ENCODE assay signal across 9 cellular contexts in genomic region chr1:41670558-41670957, GRCh38.
DNase-seq lines count a peak whose midpoint lies in the region; ATAC-seq and TF ChIP-seq lines count a peak whose summit lies in the region.
"Had no signal": no experiment of that assay in that cellular context is flagged by ENCODE, and none has a peak within 500 bp of the region (broad histone marks: within the 10 kb centered on the region; RNA-seq: fewer than 3 reads in every experiment).

No MANE protein-coding gene starts in this region.

- H3K27me3 Mint-ChIP-seq in Caco-2 (ENCODE audit: insufficient read depth, unreplicated experiment) = no peaks in the 10 kb centered on the region

- peaks cover 16% of the 10 kb centered on the region for H3K4me1 Mint-ChIP-seq in Caco-2 (ENCODE audit: low read depth, unreplicated experiment)

- H3K9me3 ChIP-seq in Caco-2 = no peaks in the 10 kb centered on the region
- H3K9me3 ChIP-seq in PC-9 (ENCODE audit: insufficient read depth, low read depth) = no peaks in the 10 kb centered on the region

- no peak overlapping the region for H2AFZ ChIP-seq in PC-9

- H3K4me3 Mint-ChIP-seq in Caco-2 (ENCODE audit: unreplicated experiment) = no peak overlapping the region

- no peaks in the 10 kb centered on the region for H3K79me2 ChIP-seq in PC-9 (ENCODE audit: low read depth)

- DNase-seq in Caco-2 (no peak), PC-9 (peak; percentile 57 to 89), astrocyte of the spinal cord (ENCODE audit: low read depth, low spot score) (peak; percentile 80), occipital lobe (lab: John Stamatoyannopoulos, UW) (peak; percentile 31), coronary artery (ENCODE audit: low spot score) (no peak), AML-193 (lab: John Stamatoyannopoulos, UW) (no peak)

- H3K36me3 Mint-ChIP-seq in Caco-2 (ENCODE audit: insufficient read depth, unreplicated experiment) = no peaks in the 10 kb centered on the region

- H3K4me3 ChIP-seq in Caco-2 (ENCODE audit: low read depth, low read length) = no peak overlapping the region
- no peak overlapping the region for H3K4me3 ChIP-seq in PC-9
- H3K4me3 ChIP-seq in astrocyte of the spinal cord (ENCODE audit: low read depth, low read length) = no peak overlapping the region
- H3K4me3 ChIP-seq in coronary artery = no peak overlapping the region

- H3K27ac ChIP-seq in PC-9 (peak overlapping the region; percentile 76), coronary artery (no peak overlapping the region)

- POLR2A ChIA-PET in Caco-2 (lab: Charles Lee) (interaction anchor here (0.6 kb wide), 1 partner anchor 211 kb away, joined by 3 read pairs; no protein-coding TSS in a partner anchor), PC-9 (lab: Charles Lee; ENCODE audit: unreplicated experiment) (no interaction called here)

- no peak for ATAC-seq in GM19351 (IDR thresholded peaks at IDR 0.05; ENCODE audit: unreplicated experiment)
- ATAC-seq in HG02970 (IDR thresholded peaks at IDR 0.05; ENCODE audit: low FRiP score, unreplicated experiment) = no peak
- ATAC-seq: esophagus mucosa had no signal

- peaks cover 33% of the 10 kb centered on the region for H3F3A ChIP-seq in PC-9 (ENCODE audit: insufficient read depth, low read depth)

- TF ChIP-seq CTCF in Caco-2 (IDR thresholded peaks at IDR 0.05; ENCODE audit: insufficient read depth in 1 of 2, low read depth in 1 of 2, low read length in 1 of 2, severe bottlenecking in 1 of 2, unreplicated experiment in 1 of 2) (no peak), PC-9 (conservative IDR thresholded peaks at IDR 0.05) (no peak), astrocyte of the spinal cord (IDR thresholded peaks at IDR 0.05; ENCODE audit: low read depth, low read length) (no peak), coronary artery (IDR thresholded peaks at IDR 0.05) (no peak)

- no TSS peak for BruUV-seq in Caco-2 (replicated peaks; lab: Mats Ljungman, UMichigan)
- BruUV-seq in PC-9 (replicated peaks; lab: Mats Ljungman, UMichigan) = no TSS peak

- H3K9me3 Mint-ChIP-seq in Caco-2 (ENCODE audit: unreplicated experiment) = no peaks in the 10 kb centered on the region

- peak overlapping the region; percentile 54 for H3K4me2 ChIP-seq in PC-9

- H3K27me3 ChIP-seq in Caco-2 (replicated peaks; ENCODE audit: control insufficient read depth, insufficient read depth, low read length) = no peaks in the 10 kb centered on the region
- H3K27me3 ChIP-seq in PC-9 (ENCODE audit: insufficient read depth, low read depth) = no peaks in the 10 kb centered on the region

- H3K4me1 ChIP-seq in Caco-2 (peaks cover 18% of the 10 kb centered on the region), PC-9 (replicated peaks; ENCODE audit: insufficient read depth) (peaks cover 80% of the 10 kb centered on the region)

- H4K20me1 ChIP-seq in PC-9 (ENCODE audit: insufficient read depth) = no peaks in the 10 kb centered on the region

- CTCF ChIA-PET in Caco-2 (lab: Charles Lee) = no interaction called here
- CTCF ChIA-PET in PC-9 (lab: Charles Lee) = no interaction called here

- H3K27ac Mint-ChIP-seq in Caco-2 (ENCODE audit: unreplicated experiment) = peak overlapping the region; percentile 40

- H3K9me2 ChIP-seq in PC-9 (ENCODE audit: insufficient read depth) = no peaks in the 10 kb centered on the region

- no peaks in the 10 kb centered on the region for H3K36me3 ChIP-seq in Caco-2 (ENCODE audit: control insufficient read depth, insufficient read depth, low read length)
- H3K36me3 ChIP-seq in PC-9 (ENCODE audit: low read depth) = no peaks in the 10 kb centered on the region

- in situ Hi-C loops in astrocyte of the spinal cord (cut with HindIII; ENCODE audit: low sequenced_read_pairs) = no loop called here

- intact Hi-C loops in Caco-2 (cut with micrococcal nuclease; ENCODE audit: unreplicated experiment) = no loop called here
- intact Hi-C loops in PC-9 (cut with micrococcal nuclease; ENCODE audit: unreplicated experiment) = loop anchor here (5.0 to 10.0 kb wide), 3 partner anchors 102 to 364 kb away; no protein-coding TSS in a partner anchor

Comparison
In these comparisons a context has a peak if more than half of its experiments do, and no peak if none do; other contexts are left out.
1. DNase-seq: peak in PC-9 (2 of 2), astrocyte of the spinal cord (single experiment) and occipital lobe (single experiment); none in Caco-2 (0 of 2), coronary artery (single experiment) and AML-193 (0 of 2).